In genomic region chr14:101808020-101808641, GRCh38 we compare ENCODE assay signal across 7 cellular contexts. TPM values are rescaled to one million over a fixed set of nuclear protein-coding genes. Genes with fewer than 3 reads are reported as not detected.
DNase-seq lines count a peak whose midpoint lies in the region; ATAC-seq, FAIRE-seq and TF ChIP-seq lines count a peak whose summit lies in the region.

No MANE protein-coding gene starts in this region.

- peak; percentile 78 for DNase-seq in H7
- peak; percentile 81 for DNase-seq in NCI-H69 (lab: John Stamatoyannopoulos, UW)
- DNase-seq in dorsolateral prefrontal cortex: no peak
- peak; percentile 44 to 65 (median 58) for DNase-seq in pancreas
- DNase-seq in activated CD4-positive, CD25-positive, alpha-beta regulatory T cell treated with anti-CD3 and anti-CD28 coated beads, Interleukin-2, amount 50 U/mL, for 72 hours: no peak
- DNase-seq in NCI-H446 treated with DMSO at 0.1 percent for 48 hours (lab: John Stamatoyannopoulos, UW): no peak

- peak; percentile 16 to 46 (median 26) for ATAC-seq in pancreas
- no peak for ATAC-seq in GM19324 (IDR thresholded peaks at IDR 0.05; ENCODE audit: low FRiP score, unreplicated experiment)

- no peak overlapping the region for H3K4me3 ChIP-seq in H7 (ENCODE audit: insufficient read depth, low read depth, low read length)
- peak overlapping the region in 3 of 59 donors; percentile 8 to 77 (median 75) for H3K4me3 ChIP-seq in dorsolateral prefrontal cortex
- peak overlapping the region in 2 of 4 donors; percentile 41 to 42 for H3K4me3 ChIP-seq in pancreas

- no peak for FAIRE-seq in pancreas (lab: Jason Lieb, UNC)

- intact Hi-C loops in dorsolateral prefrontal cortex (cut with DNase I): loop anchor here in 1 of 2 donors (5.0 kb wide), 1 partner anchor 36 kb away; no protein-coding TSS in a partner anchor
- intact Hi-C loops in pancreas (cut with DNase I): no loop called here

- peak in 4 of 56 donors; percentile 10 to 28 (median 20) for TF ChIP-seq CTCF in dorsolateral prefrontal cortex (IDR thresholded peaks at IDR 0.05 in 54 of 56, conservative IDR thresholded peaks at IDR 0.05 in 2 of 56; ENCODE audit: low read depth in 1 of 56, partially characterized antibody in 56 of 56)
- TF ChIP-seq CTCF in pancreas (IDR thresholded peaks at IDR 0.05): no peak

- H3K9me3 ChIP-seq in pancreas: no peaks in the 10 kb centered on the region

- H3K4me1 ChIP-seq in pancreas: peaks cover 8 to 37% (median 35%) of the 10 kb centered on the region in 3 donors

- WGBS in pancreas, 2 donors: 10 to 13% methylated on average over 11 of the region's 11 CpGs

- no peaks in the 10 kb centered on the region for H3K27me3 ChIP-seq in H7 (ENCODE audit: control insufficient read depth, insufficient read depth, low read length)
- no peaks in the 10 kb centered on the region for H3K27me3 ChIP-seq in dorsolateral prefrontal cortex
- H3K27me3 ChIP-seq in pancreas: no peaks in the 10 kb centered on the region

- H3K27ac ChIP-seq in dorsolateral prefrontal cortex (peak overlapping the region in 45 of 59 donors; percentile 0 to 100 (median 95)), pancreas (peak overlapping the region; percentile 62 to 98 (median 96))

- H3K36me3 ChIP-seq in H7 (replicated peaks; ENCODE audit: control insufficient read depth, insufficient read depth, low read length): no peaks in the 10 kb centered on the region
- no peaks in the 10 kb centered on the region for H3K36me3 ChIP-seq in pancreas

RNA-seq across cellular contexts. Expression of gene PPP2R5C, which starts 46.6 kb away (rescaled TPM):
- total RNA-seq in H7 (2014; rRNA removed; shearing (Covaris generic)): 46.7 and 64.6 TPM in 2 replicates
- total RNA-seq in dorsolateral prefrontal cortex: 100 to 1,000 TPM; 150 to 242 (median 182) TPM
- 10 to 100 TPM; 49.8 to 76.1 (median 62.6) TPM for total RNA-seq in pancreas
- 10 to 100 TPM; 41.6 to 47.5 TPM for polyA plus RNA-seq in pancreas

Comparison
In these comparisons a context has a peak if more than half of its experiments do, and no peak if none do; other contexts are left out.
1. DNase-seq: peak in H7 (single experiment), NCI-H69 (single experiment) and pancreas (6 of 6); none in dorsolateral prefrontal cortex (0 of 10), activated CD4-positive, CD25-positive, alpha-beta regulatory T cell treated with anti-CD3 and anti-CD28 coated beads, Interleukin-2, amount 50 U/mL, for 72 hours (single experiment) and NCI-H446 treated with DMSO at 0.1 percent for 48 hours (single experiment).